16 cellular contexts compared by ENCODE assay signal in genomic region chr2:14565666-14566065, GRCh38.
"Had no signal": no experiment of that assay in that cellular context is flagged by ENCODE, and none has a peak within 500 bp of the region (broad histone marks: within the 10 kb centered on the region; RNA-seq: fewer than 3 reads in every experiment).

No MANE protein-coding gene starts in this region.

- H3K27ac ChIP-seq: coronary artery, hepatocyte, neutrophil, right atrium auricular region, sigmoid colon, thyroid gland, upper lobe of left lung, uterus had no signal

- H3K4me3 ChIP-seq: coronary artery, hepatocyte, mucosa of descending colon, right atrium auricular region, sigmoid colon, skin epidermis, thyroid gland, upper lobe of left lung, uterus had no signal

- DNase-seq: effector CD4-positive, alpha-beta T cell; endodermal cell; left colon; mucosa of descending colon; naive thymus-derived CD8-positive, alpha-beta T cell; sigmoid colon; stimulated activated CD4-positive, alpha-beta T cell treated with anti-CD3 and anti-CD28 coated beads, Interleukin-2, amount 100 ng/mL, for 24 hours; stimulated activated naive CD4-positive, alpha-beta T cell treated with Interleukin-2 at 50 U/mL for 16 hours; thyroid gland; upper lobe of left lung; uterus had no signal

- H3K79me2 ChIP-seq: hepatocyte had no signal

- H3K36me3 ChIP-seq: neutrophil, right atrium auricular region, sigmoid colon, thyroid gland, upper lobe of left lung, uterus had no signal

- H2AFZ ChIP-seq: hepatocyte had no signal

- H3K4me1 ChIP-seq: right atrium auricular region, thyroid gland, upper lobe of left lung, uterus had no signal

- H3K27ac Mint-ChIP-seq: endodermal cell had no signal

- H3K4me3 Mint-ChIP-seq: endodermal cell; naive thymus-derived CD8-positive, alpha-beta T cell had no signal

- H3K9me3 ChIP-seq: mucosa of descending colon, neutrophil, right atrium auricular region, sigmoid colon, thyroid gland, upper lobe of left lung, uterus had no signal

- H3K27me3 ChIP-seq: hepatocyte, neutrophil, right atrium auricular region, sigmoid colon, thyroid gland, upper lobe of left lung, uterus had no signal

- H3K4me2 ChIP-seq: hepatocyte had no signal

- ATAC-seq: left colon; mucosa of descending colon; naive thymus-derived CD8-positive, alpha-beta T cell had no signal

- H3K4me1 Mint-ChIP-seq: endodermal cell; naive thymus-derived CD8-positive, alpha-beta T cell had no signal

- H3K36me3 Mint-ChIP-seq: naive thymus-derived CD8-positive, alpha-beta T cell had no signal
